Comparison of ENCODE assay signal across 8 cellular contexts in genomic region chr22:21866821-21867527, GRCh38. TPM values are rescaled to one million over a fixed set of nuclear protein-coding genes. Genes with fewer than 3 reads are reported as not detected.
DNase-seq lines count a peak whose midpoint lies in the region; ATAC-seq and TF ChIP-seq lines count a peak whose summit lies in the region.

No MANE protein-coding gene starts in this region.

- H3K9me3 Mint-ChIP-seq in activated CD4-positive, alpha-beta memory T cell treated with anti-CD3 and anti-CD28 coated beads for 36 hours: no peaks in the 10 kb centered on the region
- peaks cover 0 to 2% (median 0%) of the 10 kb centered on the region in 11 donors for H3K9me3 Mint-ChIP-seq in naive thymus-derived CD4-positive, alpha-beta T cell

- peak overlapping the region; percentile 88 for H3K27ac ChIP-seq in naive thymus-derived CD4-positive, alpha-beta T cell (ENCODE audit: low read depth, low read length)
- peak overlapping the region; percentile 89 for H3K27ac ChIP-seq in urinary bladder (ENCODE audit: low read depth)

- peaks cover 41% of the 10 kb centered on the region for H3K4me1 Mint-ChIP-seq in activated CD4-positive, alpha-beta memory T cell treated with anti-CD3 and anti-CD28 coated beads for 36 hours (ENCODE audit: low read depth)
- H3K4me1 Mint-ChIP-seq in naive thymus-derived CD4-positive, alpha-beta T cell: peaks cover 40 to 58% (median 48%) of the 10 kb centered on the region in 7 donors

- under 1% methylated on average over 92 of the region's 92 CpGs for WGBS in urinary bladder

- no peaks in the 10 kb centered on the region for H3K36me3 ChIP-seq in naive thymus-derived CD4-positive, alpha-beta T cell (ENCODE audit: control insufficient read depth in 2 of 3, insufficient read depth in 3 of 3, low read length in 3 of 3)
- no peaks in the 10 kb centered on the region for H3K36me3 ChIP-seq in urinary bladder (ENCODE audit: insufficient read depth)

- CTCF ChIA-PET in activated CD4-positive, alpha-beta memory T cell treated with anti-CD3 and anti-CD28 coated beads for 36 hours (lab: Charles Lee): interaction anchor here (1.2 to 1.9 kb wide), 4 partner anchors 9 to 104 kb away, joined by 3 to 6 read pairs (median 5); no protein-coding TSS in a partner anchor
- CTCF ChIA-PET in naive thymus-derived CD4-positive, alpha-beta T cell (lab: Charles Lee): no interaction called here

- H3K4me1 ChIP-seq in naive thymus-derived CD4-positive, alpha-beta T cell (ENCODE audit: control insufficient read depth in 2 of 2, insufficient read depth in 2 of 2, low read length in 2 of 2): peaks cover 31 to 39% of the 10 kb centered on the region in 2 donors
- H3K4me1 ChIP-seq in urinary bladder (ENCODE audit: insufficient read depth): peaks cover 2% of the 10 kb centered on the region

- H3K9me3 ChIP-seq in naive thymus-derived CD4-positive, alpha-beta T cell (ENCODE audit: control insufficient read depth in 2 of 3, low read length in 3 of 3): no peaks in the 10 kb centered on the region

- H3K4me3 ChIP-seq in epithelial cell of proximal tubule (ENCODE audit: low read depth, low read length) (peak overlapping the region; percentile 83), urinary bladder (ENCODE audit: low read depth, low read length) (peak overlapping the region; percentile 91)
- peak overlapping the region; percentile 73 for H3K4me3 ChIP-seq in naive thymus-derived CD4-positive, alpha-beta T cell (ENCODE audit: low read length)

- peak overlapping the region; percentile 98 for H3K27ac Mint-ChIP-seq in activated CD4-positive, alpha-beta memory T cell treated with anti-CD3 and anti-CD28 coated beads for 36 hours
- peak overlapping the region; percentile 89 to 99 (median 94) for H3K27ac Mint-ChIP-seq in naive thymus-derived CD4-positive, alpha-beta T cell

- peak overlapping the region; percentile 87 for H3K4me3 Mint-ChIP-seq in activated CD4-positive, alpha-beta memory T cell treated with anti-CD3 and anti-CD28 coated beads for 36 hours
- H3K4me3 Mint-ChIP-seq in naive thymus-derived CD4-positive, alpha-beta T cell: peak overlapping the region; percentile 87 to 99 (median 98)

- POLR2A ChIA-PET in activated CD4-positive, alpha-beta memory T cell treated with anti-CD3 and anti-CD28 coated beads for 36 hours (lab: Charles Lee): interaction anchor here (0.6 to 3.4 kb wide), 9 partner anchors 9 to 1144 kb away, joined by 3 to 33 read pairs (median 5); no protein-coding TSS in a partner anchor
- POLR2A ChIA-PET in naive thymus-derived CD4-positive, alpha-beta T cell (lab: Charles Lee): interaction anchor here (0.7 to 1.1 kb wide), 3 partner anchors 9 to 131 kb away, joined by 3 read pairs; partner anchors contain the start of gene YPEL1

- H3K27me3 ChIP-seq in naive thymus-derived CD4-positive, alpha-beta T cell (ENCODE audit: control insufficient read depth in 2 of 2, insufficient read depth in 2 of 2, low read length in 2 of 2): no peaks in the 10 kb centered on the region

- intact Hi-C loops in activated CD4-positive, alpha-beta memory T cell treated with anti-CD3 and anti-CD28 coated beads for 36 hours (cut with micrococcal nuclease): loop anchor here (1.0 to 5.0 kb wide), 3 partner anchors 10 to 85 kb away; partner anchors contain the start of gene PPM1F
- intact Hi-C loops in naive thymus-derived CD4-positive, alpha-beta T cell (cut with micrococcal nuclease): loop anchor here (1.0 to 10.0 kb wide), 10 partner anchors 9 to 240 kb away; partner anchors contain the start of genes PPIL2 (in 1 of the 2), PPM1F (in 1 of the 2) and YPEL1 (in 1 of the 2)

- peaks cover 3% of the 10 kb centered on the region for H3K27me3 Mint-ChIP-seq in activated CD4-positive, alpha-beta memory T cell treated with anti-CD3 and anti-CD28 coated beads for 36 hours
- H3K27me3 Mint-ChIP-seq in naive thymus-derived CD4-positive, alpha-beta T cell: peaks cover 0 to 9% (median 0%) of the 10 kb centered on the region in 5 donors

- no peak for TF ChIP-seq CTCF in epithelial cell of proximal tubule (conservative IDR thresholded peaks at IDR 0.05; ENCODE audit: low read depth, low read length)

- ATAC-seq in HG03520 (IDR thresholded peaks at IDR 0.05; ENCODE audit: unreplicated experiment): peak; percentile 30
- ATAC-seq in naive thymus-derived CD4-positive, alpha-beta T cell: peak; percentile 31

- peaks cover 10% of the 10 kb centered on the region for H3K36me3 Mint-ChIP-seq in activated CD4-positive, alpha-beta memory T cell treated with anti-CD3 and anti-CD28 coated beads for 36 hours
- peaks cover 0 to 21% (median 0%) of the 10 kb centered on the region in 5 donors for H3K36me3 Mint-ChIP-seq in naive thymus-derived CD4-positive, alpha-beta T cell

- peak; percentile 11 for DNase-seq in NOMO-1 treated with dmso at 0.1 percent for 144 hours (lab: John Stamatoyannopoulos, UW; ENCODE audit: unreplicated experiment)
- no peak for DNase-seq in NOMO-1 treated with DMSO at 0.1 percent for 48 hours (lab: John Stamatoyannopoulos, UW; ENCODE audit: unreplicated experiment)
- DNase-seq in activated CD4-positive, alpha-beta memory T cell treated with anti-CD3 and anti-CD28 coated beads for 36 hours: peak; percentile 51
- no peak for DNase-seq in epithelial cell of proximal tubule (ENCODE audit: low read depth)
- DNase-seq in naive thymus-derived CD4-positive, alpha-beta T cell: peak in 2 of 9 donors; percentile 7 to 30
- DNase-seq in occipital lobe (lab: John Stamatoyannopoulos, UW): no peak

RNA-seq across cellular contexts. Expression of gene MAPK1, which starts 0.5 kb away (rescaled TPM):
- 10 to 100 TPM; 70.2 to 75.6 TPM for total RNA-seq in activated CD4-positive, alpha-beta memory T cell treated with anti-CD3 and anti-CD28 coated beads for 36 hours
- total RNA-seq in epithelial cell of proximal tubule: 42.3 and 54.6 TPM in 2 replicates
- total RNA-seq in naive thymus-derived CD4-positive, alpha-beta T cell: 100 to 1,000 TPM in 3 of 5 experiments, 10 to 100 TPM in 2; 68.9 to 120 (median 105) TPM
- 10 to 100 TPM; 58.3 to 59.4 TPM for polyA plus RNA-seq in naive thymus-derived CD4-positive, alpha-beta T cell
- 72.9 TPM for total RNA-seq in urinary bladder
- 39.2 TPM for polyA plus RNA-seq in urinary bladder
- total RNA-seq in occipital lobe: 76.0 TPM

Comparison
In these comparisons a context has a peak if more than half of its experiments do, and no peak if none do; other contexts are left out.
1. DNase-seq: peak in NOMO-1 treated with dmso at 0.1 percent for 144 hours (single experiment) and activated CD4-positive, alpha-beta memory T cell treated with anti-CD3 and anti-CD28 coated beads for 36 hours (single experiment); none in NOMO-1 treated with DMSO at 0.1 percent for 48 hours (single experiment), epithelial cell of proximal tubule (single experiment) and occipital lobe (single experiment).
2. Peak in every context shown above with its lines, with median percentiles within 50 percentile points of each other: H3K4me3 ChIP-seq.